13 cellular contexts compared by ENCODE assay signal in the genomic region with DNA sequence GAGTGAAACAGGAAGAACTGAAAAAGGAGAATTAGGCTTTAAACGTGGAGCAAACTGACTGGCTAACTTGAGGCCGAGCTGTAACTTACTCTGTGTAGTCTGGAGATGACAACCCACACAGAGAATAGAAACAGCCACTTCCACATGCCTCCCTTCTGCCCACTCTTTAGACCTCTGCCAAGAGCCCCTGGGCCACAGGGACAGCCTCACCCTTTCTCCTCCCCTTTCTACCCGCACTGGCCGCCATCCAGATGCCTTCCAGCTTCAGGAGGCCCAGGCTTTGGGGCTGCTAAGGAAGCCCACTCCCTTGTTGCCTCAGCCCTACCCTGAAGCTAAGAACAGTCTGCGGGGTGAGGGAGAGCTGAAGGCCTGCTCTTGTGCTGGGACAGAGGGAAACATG. TPM values are rescaled to one million over a fixed set of nuclear protein-coding genes. Genes with fewer than 3 reads are reported as not detected.
A peak's percentile ranks its signal among the peaks of the same experiment; 100 is the strongest.
DNase-seq lines count a peak whose midpoint lies in the region; ATAC-seq and TF ChIP-seq lines count a peak whose summit lies in the region.
"Had no signal": no experiment of that assay in that cellular context is flagged by ENCODE, and none has a peak within 500 bp of the region (broad histone marks: within the 10 kb centered on the region; RNA-seq: fewer than 3 reads in every experiment).

No MANE protein-coding gene starts in this region.

- CTCF ChIA-PET in MCF 10A (lab: Yijun Ruan, JAX) = interaction anchor here (0.7 to 1.2 kb wide), 3 partner anchors 26 to 827 kb away, joined by 3 to 4 read pairs (median 3); no protein-coding TSS in a partner anchor

- TF ChIP-seq CTCF in MCF 10A (IDR thresholded peaks at IDR 0.05; ENCODE audit: unreplicated experiment) (no peak), type B pancreatic cell (conservative IDR thresholded peaks at IDR 0.05) (no peak)

- in situ Hi-C loops in G401 (cut with HindIII; ENCODE audit: low sequenced_read_pairs) = no loop called here

- H3K9me3 Mint-ChIP-seq in MCF 10A (ENCODE audit: unreplicated experiment) = no peaks in the 10 kb centered on the region
- H3K9me3 Mint-ChIP-seq in type B pancreatic cell = no peaks in the 10 kb centered on the region

- H3K4me3 Mint-ChIP-seq in MCF 10A (ENCODE audit: unreplicated experiment) = no peak overlapping the region
- H3K4me3 Mint-ChIP-seq in type B pancreatic cell = no peak overlapping the region

- ATAC-seq in Right ventricle myocardium inferior (peak; percentile 47), left lobe of liver (peak; percentile 29)
- ATAC-seq: A549 had no signal

- BruUV-seq in MCF 10A (replicated peaks; lab: Mats Ljungman, UMichigan) = no TSS peak

- H3K4me1 Mint-ChIP-seq in MCF 10A (ENCODE audit: insufficient read depth, unreplicated experiment) (peaks cover 41% of the 10 kb centered on the region), type B pancreatic cell (ENCODE audit: unreplicated experiment) (peaks cover 23% of the 10 kb centered on the region)

- intact Hi-C loops in Right ventricle myocardium inferior (cut with DNase I) = no loop called here
- intact Hi-C loops in cardiac septum (cut with DNase I) = no loop called here
- intact Hi-C loops in MCF 10A (cut with micrococcal nuclease) = no loop called here

- DNase-seq in Right ventricle myocardium inferior (ENCODE audit: missing footprints) = no peak
- no peak for DNase-seq in cardiac septum (ENCODE audit: low spot score)
- DNase-seq in MCF 10A (ENCODE audit: unreplicated experiment) = peak; percentile 42
- no peak for DNase-seq in left lobe of liver (ENCODE audit: low spot score)
- DNase-seq in type B pancreatic cell (ENCODE audit: extremely low spot score, unreplicated experiment) = no peak
- no peak for DNase-seq in G401 (ENCODE audit: low spot score)
- no peak for DNase-seq in GM19238 (ENCODE audit: insufficient read length, low spot score)
- DNase-seq in SHP77 treated with DMSO at 0.1 percent for 48 hours (lab: John Stamatoyannopoulos, UW) = no peak
- DNase-seq: activated CD8-positive, alpha-beta memory T cell treated with anti-CD3 and anti-CD28 coated beads, Interleukin-2, amount 50 U/mL, for 48 hours; amniotic stem cell; MM.1S; NCI-H510A had no signal

- H3K36me3 Mint-ChIP-seq in MCF 10A (ENCODE audit: insufficient read depth, unreplicated experiment) (peaks cover 6% of the 10 kb centered on the region), type B pancreatic cell (no peaks in the 10 kb centered on the region)

- POLR2A ChIA-PET in MCF 10A (lab: Yijun Ruan, JAX) = interaction anchor here (3.8 kb wide), 1 partner anchor 21 kb away, joined by 17 read pairs; no protein-coding TSS in a partner anchor

- H3K27me3 Mint-ChIP-seq in MCF 10A (ENCODE audit: insufficient read depth, unreplicated experiment) (no peaks in the 10 kb centered on the region), type B pancreatic cell (peaks cover 6% of the 10 kb centered on the region)

- H3K27ac Mint-ChIP-seq in MCF 10A (ENCODE audit: low read depth, unreplicated experiment) (peak overlapping the region; percentile 64), type B pancreatic cell (peak overlapping the region; percentile 46)

RNA-seq across cellular contexts. Expression of a gene that starts 6.8 kb away (rescaled TPM):
- total RNA-seq in Right ventricle myocardium inferior (42.8 TPM), cardiac septum (35.7 TPM), MCF 10A (2022) (4.4 and 4.7 TPM in 2 replicates), left lobe of liver (2.9 TPM), type B pancreatic cell (ENCODE audit: low replicate concordance) (4.1 and 17.3 TPM in 2 replicates)
- total RNA-seq in G401 (2014; rRNA removed; shearing (Covaris generic)) = not detected in 2 replicates
